In the genomic region with DNA sequence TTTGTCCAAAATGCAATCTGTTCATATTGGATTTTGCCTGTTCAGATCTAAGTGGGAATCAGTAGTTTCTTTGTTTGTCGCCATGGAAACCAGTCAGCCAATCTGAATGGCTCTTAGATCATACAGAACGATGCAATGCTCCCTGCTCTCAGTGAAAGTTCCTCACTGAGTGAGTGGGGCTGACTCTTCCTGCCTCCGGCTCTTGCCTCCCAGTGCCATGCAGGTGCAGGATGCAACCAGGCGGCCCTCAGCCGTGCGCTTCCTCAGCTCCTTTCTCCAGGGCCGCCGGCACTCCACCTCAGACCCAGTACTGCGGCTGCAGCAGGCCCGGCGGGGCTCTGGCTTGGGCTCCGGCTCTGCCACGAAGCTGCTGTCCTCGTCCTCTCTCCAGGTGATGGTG, we compare ENCODE assay signal across 10 cellular contexts. TPM values are rescaled to one million over a fixed set of nuclear protein-coding genes. Genes with fewer than 3 reads are reported as not detected.
A peak's percentile ranks its signal among the peaks of the same experiment; 100 is the strongest.
DNase-seq lines count a peak whose midpoint lies in the region; ATAC-seq and TF ChIP-seq lines count a peak whose summit lies in the region.
"Had no signal": no experiment of that assay in that cellular context is flagged by ENCODE, and none has a peak within 500 bp of the region (broad histone marks: within the 10 kb centered on the region; RNA-seq: fewer than 3 reads in every experiment).

A gene with protein sequence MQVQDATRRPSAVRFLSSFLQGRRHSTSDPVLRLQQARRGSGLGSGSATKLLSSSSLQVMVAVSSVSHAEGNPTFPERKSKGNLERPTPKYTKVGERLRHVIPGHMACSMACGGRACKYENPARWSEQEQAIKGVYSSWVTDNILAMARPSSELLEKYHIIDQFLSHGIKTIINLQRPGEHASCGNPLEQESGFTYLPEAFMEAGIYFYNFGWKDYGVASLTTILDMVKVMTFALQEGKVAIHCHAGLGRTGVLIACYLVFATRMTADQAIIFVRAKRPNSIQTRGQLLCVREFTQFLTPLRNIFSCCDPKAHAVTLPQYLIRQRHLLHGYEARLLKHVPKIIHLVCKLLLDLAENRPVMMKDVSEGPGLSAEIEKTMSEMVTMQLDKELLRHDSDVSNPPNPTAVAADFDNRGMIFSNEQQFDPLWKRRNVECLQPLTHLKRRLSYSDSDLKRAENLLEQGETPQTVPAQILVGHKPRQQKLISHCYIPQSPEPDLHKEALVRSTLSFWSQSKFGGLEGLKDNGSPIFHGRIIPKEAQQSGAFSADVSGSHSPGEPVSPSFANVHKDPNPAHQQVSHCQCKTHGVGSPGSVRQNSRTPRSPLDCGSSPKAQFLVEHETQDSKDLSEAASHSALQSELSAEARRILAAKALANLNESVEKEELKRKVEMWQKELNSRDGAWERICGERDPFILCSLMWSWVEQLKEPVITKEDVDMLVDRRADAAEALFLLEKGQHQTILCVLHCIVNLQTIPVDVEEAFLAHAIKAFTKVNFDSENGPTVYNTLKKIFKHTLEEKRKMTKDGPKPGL (plus strand): TSS at position 151 of the 400 bp plus-strand sequence. CDS start 67 bp downstream, at position 218.

- no peaks in the 10 kb centered on the region for H3K36me3 Mint-ChIP-seq in effector memory CD8-positive, alpha-beta T cell (ENCODE audit: insufficient read depth)

- H3K27ac ChIP-seq in right atrium auricular region, result peak within 1 kb of the TSS; percentile 15 to 25
- H3K27ac ChIP-seq: PC-9 had no signal

- TF ChIP-seq CTCF in right atrium auricular region (IDR thresholded peaks at IDR 0.05), result no peak

- H3K9ac ChIP-seq in adipocyte (ENCODE audit: low read length), result no peak within 1 kb of the TSS

- H3K27me3 ChIP-seq in adipocyte (replicated peaks; ENCODE audit: control insufficient read depth, insufficient read depth, low read length) (no peaks in the 10 kb centered on the region), right atrium auricular region (no peaks in the 10 kb centered on the region)

- H3K4me3 ChIP-seq in adipocyte (ENCODE audit: low read length), result no peak within 1 kb of the TSS
- H3K4me3 ChIP-seq in right atrium auricular region, result peak within 1 kb of the TSS in 1 of 2 donors; percentile 14
- H3K4me3 ChIP-seq: PC-9 had no signal

- H3K36me3 ChIP-seq in adipocyte (ENCODE audit: control insufficient read depth, insufficient read depth, low read length, severe bottlenecking) (peaks cover 3% of the 10 kb centered on the region), right atrium auricular region (no peaks in the 10 kb centered on the region)

- no peak for ATAC-seq in stimulated activated naive CD8-positive, alpha-beta T cell treated with anti-CD3 and anti-CD28 coated beads, Interleukin-15, amount 100 ng/mL, for 72 hours
- ATAC-seq in effector memory CD8-positive, alpha-beta T cell (replicated peaks), result no peak

- H3K9me3 ChIP-seq in adipocyte (ENCODE audit: control insufficient read depth, low read length) (no peaks in the 10 kb centered on the region), right atrium auricular region (no peaks in the 10 kb centered on the region)

- no peaks in the 10 kb centered on the region for H3K27me3 Mint-ChIP-seq in stimulated activated naive CD8-positive, alpha-beta T cell treated with anti-CD3 and anti-CD28 coated beads, Interleukin-15, amount 100 ng/mL, for 72 hours
- H3K27me3 Mint-ChIP-seq in effector memory CD8-positive, alpha-beta T cell, result no peaks in the 10 kb centered on the region
- H3K27me3 Mint-ChIP-seq: B cell had no signal

- H3K4me1 ChIP-seq in adipocyte (ENCODE audit: control insufficient read depth, insufficient read depth, low read length), result peaks cover 13% of the 10 kb centered on the region
- peaks cover 0 to 31% of the 10 kb centered on the region in 2 donors for H3K4me1 ChIP-seq in right atrium auricular region

- H3K9me3 Mint-ChIP-seq in stimulated activated naive CD8-positive, alpha-beta T cell treated with anti-CD3 and anti-CD28 coated beads, Interleukin-15, amount 100 ng/mL, for 72 hours, result no peaks in the 10 kb centered on the region
- H3K9me3 Mint-ChIP-seq in effector memory CD8-positive, alpha-beta T cell, result no peaks in the 10 kb centered on the region

- H3K4me1 Mint-ChIP-seq in stimulated activated naive CD8-positive, alpha-beta T cell treated with anti-CD3 and anti-CD28 coated beads, Interleukin-15, amount 100 ng/mL, for 72 hours, result peaks cover 19% of the 10 kb centered on the region
- H3K4me1 Mint-ChIP-seq in effector memory CD8-positive, alpha-beta T cell (ENCODE audit: low read depth in 2 of 2), result no peaks in the 10 kb centered on the region
- H3K4me1 Mint-ChIP-seq: B cell had no signal

- DNase-seq in DMS53 (lab: John Stamatoyannopoulos, UW) (peak; percentile 75), DMS53 treated with DMSO at 0.1 percent for 48 hours (lab: John Stamatoyannopoulos, UW; ENCODE audit: unreplicated experiment) (no peak), adipocyte (ENCODE audit: low read depth) (peak; percentile 95), right atrium auricular region (ENCODE audit: low spot score) (no peak), NCI-H1436 (lab: John Stamatoyannopoulos, UW) (no peak), cerebellar nuclear complex (lab: John Stamatoyannopoulos, UW) (no peak)
- peak in 1 of 2 donors; percentile 19 for DNase-seq in stimulated activated naive CD8-positive, alpha-beta T cell treated with anti-CD3 and anti-CD28 coated beads, Interleukin-15, amount 100 ng/mL, for 72 hours
- no peak for DNase-seq in effector memory CD8-positive, alpha-beta T cell

- peak within 1 kb of the TSS; percentile 73 to 81 for H3K27ac Mint-ChIP-seq in stimulated activated naive CD8-positive, alpha-beta T cell treated with anti-CD3 and anti-CD28 coated beads, Interleukin-15, amount 100 ng/mL, for 72 hours
- H3K27ac Mint-ChIP-seq in effector memory CD8-positive, alpha-beta T cell, result peak within 1 kb of the TSS in 1 of 2 donors; percentile 83
- H3K27ac Mint-ChIP-seq: B cell had no signal

- peak within 1 kb of the TSS in 1 of 2 donors; percentile 9 for H3K4me3 Mint-ChIP-seq in stimulated activated naive CD8-positive, alpha-beta T cell treated with anti-CD3 and anti-CD28 coated beads, Interleukin-15, amount 100 ng/mL, for 72 hours
- H3K4me3 Mint-ChIP-seq in effector memory CD8-positive, alpha-beta T cell, result no peak within 1 kb of the TSS
- H3K4me3 Mint-ChIP-seq: B cell had no signal

RNA-seq across cellular contexts. Expression of the gene that starts here (rescaled TPM):
- total RNA-seq in right atrium auricular region, result 10 to 100 TPM in 1 of 2 donors, 1 to 10 TPM in 1; 9.6 to 10.2 TPM

Comparison
In these comparisons a context has a peak if more than half of its experiments do, and no peak if none do; other contexts are left out.
1. DNase-seq: peak in DMS53 (single experiment) and adipocyte (single experiment); none in DMS53 treated with DMSO at 0.1 percent for 48 hours (single experiment), right atrium auricular region (single experiment), effector memory CD8-positive, alpha-beta T cell (0 of 3), NCI-H1436 (single experiment) and cerebellar nuclear complex (0 of 2).